In genomic region chr3:16183601-16184270, GRCh38 we compare ENCODE assay signal across 11 cellular contexts. TPM values are rescaled to one million over a fixed set of nuclear protein-coding genes. Genes with fewer than 3 reads are reported as not detected.
A peak's percentile ranks its signal among the peaks of the same experiment; 100 is the strongest.
DNase-seq lines count a peak whose midpoint lies in the region; ATAC-seq and TF ChIP-seq lines count a peak whose summit lies in the region.
"Had no signal": no experiment of that assay in that cellular context is flagged by ENCODE, and none has a peak within 500 bp of the region (broad histone marks: within the 10 kb centered on the region; RNA-seq: fewer than 3 reads in every experiment).

No MANE protein-coding gene starts in this region.

- DNase-seq in HS-27A (ENCODE audit: low read depth): peak; percentile 74
- peak; percentile 90 for DNase-seq in astrocyte of the spinal cord (ENCODE audit: low read depth, low spot score)
- DNase-seq in heart right ventricle: no peak
- peak; percentile 39 to 45 for DNase-seq in uterus
- DNase-seq in activated gamma-delta T cell (lab: John Stamatoyannopoulos, UW): no peak
- DNase-seq in NCI-H69 (lab: John Stamatoyannopoulos, UW): no peak
- DNase-seq: activated naive CD4-positive, alpha-beta T cell; Karpas-422; testis had no signal

- in situ Hi-C loops in astrocyte of the spinal cord (cut with HindIII; ENCODE audit: low sequenced_read_pairs): no loop called here

- no peaks in the 10 kb centered on the region for H3K27me3 ChIP-seq in heart right ventricle
- no peaks in the 10 kb centered on the region for H3K27me3 ChIP-seq in uterus
- H3K27me3 ChIP-seq: testis had no signal

- ATAC-seq in heart right ventricle (peak in 7 of 8 donors; percentile 29 to 68 (median 60)), GM21528 (IDR thresholded peaks at IDR 0.05; ENCODE audit: low FRiP score, unreplicated experiment) (no peak)

- 73 to 76% methylated on average over 7 of the region's 7 CpGs for WGBS in heart right ventricle, 2 donors

- H3K27ac ChIP-seq in heart right ventricle: no peak overlapping the region
- H3K27ac ChIP-seq in uterus: peak overlapping the region in 1 of 2 donors; percentile 9
- H3K27ac ChIP-seq: testis, VCaP had no signal

- H3K4me1 ChIP-seq in heart right ventricle (peaks cover 0 to 17% (median 1%) of the 10 kb centered on the region in 9 donors), uterus (no peaks in the 10 kb centered on the region)
- H3K4me1 ChIP-seq: testis had no signal

- H3K4me3 ChIP-seq in astrocyte of the spinal cord (ENCODE audit: low read depth, low read length): no peak overlapping the region
- no peak overlapping the region for H3K4me3 ChIP-seq in heart right ventricle
- no peak overlapping the region for H3K4me3 ChIP-seq in uterus
- H3K4me3 ChIP-seq: testis had no signal

- TF ChIP-seq CTCF in astrocyte of the spinal cord (IDR thresholded peaks at IDR 0.05; ENCODE audit: low read depth, low read length) (no peak), heart right ventricle (IDR thresholded peaks at IDR 0.05) (no peak), uterus (IDR thresholded peaks at IDR 0.05) (no peak)

- intact Hi-C loops in heart right ventricle (cut with DNase I) (loop anchor here in 2 of 10 donors (10.0 kb wide), 2 partner anchors 61 to 359 kb away; no protein-coding TSS in a partner anchor), uterus (cut with DNase I; ENCODE audit: low total_unique reads) (no loop called here)

- H3K9me3 ChIP-seq in heart right ventricle: no peaks in the 10 kb centered on the region
- no peaks in the 10 kb centered on the region for H3K9me3 ChIP-seq in uterus
- H3K9me3 ChIP-seq: testis had no signal

- no peak for TF ChIP-seq POLR2A in uterus (IDR thresholded peaks at IDR 0.05)

- H3K36me3 ChIP-seq in heart right ventricle (no peaks in the 10 kb centered on the region), uterus (no peaks in the 10 kb centered on the region)

RNA-seq across cellular contexts. Expression of gene GALNT15, which starts 9.3 kb away (rescaled TPM):
- 10 to 100 TPM in 2 of 10 donors, 1 to 10 TPM in 6, under 1 TPM in 2; 0.55 to 30.5 (median 2.6) TPM for total RNA-seq in heart right ventricle
- polyA plus RNA-seq in heart right ventricle: 10 to 100 TPM in 1 of 2 donors, 1 to 10 TPM in 1; 8.0 to 10.9 TPM
- total RNA-seq in uterus: 10 to 100 TPM in 3 of 4 donors, 1 to 10 TPM in 1; 6.6 to 85.2 (median 53.3) TPM

Comparison
In these comparisons a context has a peak if more than half of its experiments do, and no peak if none do; other contexts are left out.
1. DNase-seq: peak in HS-27A (single experiment), astrocyte of the spinal cord (single experiment) and uterus (2 of 2); none in heart right ventricle (0 of 2), activated gamma-delta T cell (single experiment) and NCI-H69 (single experiment).